Comparison of ENCODE assay signal across 8 cellular contexts in the genomic region with DNA sequence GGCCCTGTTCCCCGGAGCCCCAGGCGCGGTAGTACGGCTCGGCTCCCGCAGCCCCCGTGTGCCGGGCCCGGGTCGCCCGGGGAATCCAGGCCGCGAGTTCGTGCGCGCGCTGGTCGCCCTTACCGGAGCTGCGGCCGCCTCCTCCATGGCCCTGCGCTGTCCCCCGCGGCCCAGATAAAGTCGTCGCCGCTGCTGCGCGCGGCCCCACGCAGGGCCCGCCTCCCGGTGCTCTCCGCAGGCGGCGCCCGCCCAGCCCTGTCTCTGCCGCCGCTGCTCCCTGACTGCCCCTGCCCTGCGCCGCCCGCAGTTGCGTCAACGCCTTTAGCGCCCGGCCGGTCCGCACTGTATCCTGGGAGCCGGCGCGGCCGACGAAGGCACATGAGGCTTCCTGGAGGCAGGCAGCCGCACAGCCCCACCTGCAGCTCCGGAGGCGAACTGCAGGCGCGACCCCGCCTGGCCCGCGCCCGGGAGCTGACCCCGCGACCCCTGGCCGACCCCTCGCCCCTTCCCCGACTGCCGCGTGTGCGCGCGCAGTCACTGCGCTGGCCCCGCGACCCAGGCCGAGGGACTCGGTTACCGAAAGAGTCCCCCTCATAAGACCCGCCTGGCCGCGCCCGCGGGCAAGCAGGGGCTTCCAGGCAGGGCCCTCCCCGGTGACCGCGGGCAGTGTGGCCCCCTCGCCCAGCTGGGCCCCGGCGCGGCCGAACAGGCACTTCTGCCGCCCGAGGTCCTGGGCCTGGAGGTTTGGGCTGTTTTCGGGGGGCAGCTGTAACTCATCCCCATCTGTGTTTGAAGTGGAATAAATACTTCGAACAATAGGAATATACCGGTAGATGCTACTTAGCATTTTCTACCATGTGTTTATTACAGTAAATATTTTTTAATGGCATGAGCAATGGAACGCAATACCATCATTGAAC.
DNase-seq lines count a peak whose midpoint lies in the region; TF ChIP-seq lines count a peak whose summit lies in the region.

No MANE protein-coding gene starts in this region.

- no peaks in the 10 kb centered on the region for H3K9me3 Mint-ChIP-seq in nephron progenitor cell
- H3K9me3 Mint-ChIP-seq in stimulated activated naive CD8-positive, alpha-beta T cell treated with anti-CD3 and anti-CD28 coated beads, Interleukin-15, Interleukin-2, amounts not matched to agents 100 ng/mL and 50 ng/mL, for 24 hours, result no peaks in the 10 kb centered on the region

- no peaks in the 10 kb centered on the region for H3K27me3 Mint-ChIP-seq in nephron progenitor cell (ENCODE audit: low read depth, poor library complexity)
- peaks cover 6% of the 10 kb centered on the region for H3K27me3 Mint-ChIP-seq in stimulated activated naive CD8-positive, alpha-beta T cell treated with anti-CD3 and anti-CD28 coated beads, Interleukin-15, Interleukin-2, amounts not matched to agents 100 ng/mL and 50 ng/mL, for 24 hours

- DNase-seq in ELR (ENCODE audit: low read depth) (peak; percentile 92), H4 (ENCODE audit: low spot score) (peak; percentile 92), LNCaP clone FGC (ENCODE audit: low read depth) (peak; percentile 73), RPMI8226 (peak; percentile 98), fibroblast of the aortic adventitia (ENCODE audit: low read depth) (peak; percentile 87), nephron progenitor cell (peak; percentile 98)
- peak; percentile 89 for DNase-seq in activated T-helper 9 cell treated with anti-CD3 and anti-CD28 coated beads, Interleukin-2, amount 50 U/mL, for 16 hours (ENCODE audit: low read depth)

- H3K27ac Mint-ChIP-seq in nephron progenitor cell, result no peak overlapping the region
- peak overlapping the region; percentile 21 for H3K27ac Mint-ChIP-seq in stimulated activated naive CD8-positive, alpha-beta T cell treated with anti-CD3 and anti-CD28 coated beads, Interleukin-15, Interleukin-2, amounts not matched to agents 100 ng/mL and 50 ng/mL, for 24 hours

- peak overlapping the region; percentile 96 for H3K4me3 ChIP-seq in LNCaP clone FGC (ENCODE audit: low read depth, low read length)
- H3K4me3 ChIP-seq in fibroblast of the aortic adventitia (ENCODE audit: low read depth, low read length), result peak overlapping the region; percentile 94

- H3K4me1 Mint-ChIP-seq in nephron progenitor cell, result peaks cover 57% of the 10 kb centered on the region
- H3K4me1 Mint-ChIP-seq in stimulated activated naive CD8-positive, alpha-beta T cell treated with anti-CD3 and anti-CD28 coated beads, Interleukin-15, Interleukin-2, amounts not matched to agents 100 ng/mL and 50 ng/mL, for 24 hours (ENCODE audit: low read depth), result peaks cover 45% of the 10 kb centered on the region

- peaks cover 11% of the 10 kb centered on the region for H3K36me3 Mint-ChIP-seq in nephron progenitor cell (ENCODE audit: low read depth)
- peaks cover 21% of the 10 kb centered on the region for H3K36me3 Mint-ChIP-seq in stimulated activated naive CD8-positive, alpha-beta T cell treated with anti-CD3 and anti-CD28 coated beads, Interleukin-15, Interleukin-2, amounts not matched to agents 100 ng/mL and 50 ng/mL, for 24 hours (ENCODE audit: low read depth)

- TF ChIP-seq CTCF in LNCaP clone FGC (IDR thresholded peaks at IDR 0.05; ENCODE audit: control insufficient read depth, extremely low read depth, insufficient read depth) (peak; percentile 92), fibroblast of the aortic adventitia (IDR thresholded peaks at IDR 0.05; ENCODE audit: insufficient read depth, low read length) (peak; percentile 82), nephron progenitor cell (IDR thresholded peaks at IDR 0.05) (peak; percentile 92)

- peak overlapping the region; percentile 87 for H3K4me3 Mint-ChIP-seq in nephron progenitor cell
- H3K4me3 Mint-ChIP-seq in stimulated activated naive CD8-positive, alpha-beta T cell treated with anti-CD3 and anti-CD28 coated beads, Interleukin-15, Interleukin-2, amounts not matched to agents 100 ng/mL and 50 ng/mL, for 24 hours, result peak overlapping the region; percentile 82

Comparison
In these comparisons a context has a peak if more than half of its experiments do, and no peak if none do; other contexts are left out.
1. Peak in every context shown above with its lines: DNase-seq and H3K4me3 ChIP-seq.